23 cellular contexts compared by ENCODE assay signal in genomic region chr21:44261675-44262295, GRCh38. TPM values are rescaled to one million over a fixed set of nuclear protein-coding genes. Genes with fewer than 3 reads are reported as not detected.
"Had no signal": no experiment of that assay in that cellular context is flagged by ENCODE, and none has a peak within 500 bp of the region (broad histone marks: within the 10 kb centered on the region; RNA-seq: fewer than 3 reads in every experiment).

TSS of gene DNMT3L (minus strand) at chr21:44261897. CDS start at chr21:44261259, 638 bp downstream.

- H3K27me3 ChIP-seq: ascending aorta, breast epithelium, tibial nerve had no signal

- DNase-seq: activated CD4-positive, alpha-beta T cell treated with anti-CD3 and anti-CD28 coated beads, Interleukin-2, amount 50 U/mL, for 1 hour; activated CD4-positive, CD25-positive, alpha-beta regulatory T cell treated with anti-CD3 and anti-CD28 coated beads, Interleukin-2, amount 50 U/mL, for 72 hours; activated CD8-positive, alpha-beta memory T cell treated with anti-CD3 and anti-CD28 coated beads, Interleukin-2, amount 50 U/mL, for 4 hours; activated T-cell treated with anti-CD3 and anti-CD28 coated beads, Interleukin-2, amount 50 U/mL, for 4 hours; cortex of kidney; effector CD8-positive, alpha-beta T cell; esophagus squamous epithelium; midbrain; nucleus accumbens; stimulated activated CD4-positive, alpha-beta T cell treated with anti-CD3 and anti-CD28 coated beads, Interleukin-4, amount 100 ng/mL, for 4 hours; stimulated activated naive CD4-positive, alpha-beta T cell; substantia nigra; T1000 had no signal

- H3K4me1 ChIP-seq: ascending aorta, breast epithelium, esophagus squamous epithelium, spleen, tibial nerve had no signal

- H3K36me3 ChIP-seq: ascending aorta, breast epithelium, esophagus squamous epithelium, spleen, tibial nerve had no signal

- H3K9me3 Mint-ChIP-seq: activated naive CD4-positive, alpha-beta T cell treated with anti-CD3 and anti-CD28 coated beads, Interleukin-2, amount 50 U/mL, for 24 hours; activated T-cell treated with anti-CD3 and anti-CD28 coated beads, Interleukin-2, amount 50 U/mL, for 4 hours; nephron had no signal

- H3K4me3 ChIP-seq: ascending aorta, breast epithelium, esophagus squamous epithelium, lung, spleen, tibial nerve had no signal

- H3K27ac Mint-ChIP-seq: activated naive CD4-positive, alpha-beta T cell treated with anti-CD3 and anti-CD28 coated beads, Interleukin-2, amount 50 U/mL, for 24 hours; nephron had no signal

- H3K9me3 ChIP-seq: breast epithelium, esophagus squamous epithelium, spleen had no signal

- ATAC-seq: activated T-cell treated with anti-CD3 and anti-CD28 coated beads, Interleukin-2, amount 50 U/mL, for 4 hours had no signal

- H3K4me3 Mint-ChIP-seq: activated naive CD4-positive, alpha-beta T cell treated with anti-CD3 and anti-CD28 coated beads, Interleukin-2, amount 50 U/mL, for 24 hours; activated T-cell treated with anti-CD3 and anti-CD28 coated beads, Interleukin-2, amount 50 U/mL, for 4 hours; nephron had no signal

- H3K4me1 Mint-ChIP-seq: activated naive CD4-positive, alpha-beta T cell treated with anti-CD3 and anti-CD28 coated beads, Interleukin-2, amount 50 U/mL, for 24 hours; nephron had no signal

- H3K27ac ChIP-seq: ascending aorta, breast epithelium, esophagus squamous epithelium, spleen, tibial nerve had no signal

- H3K27me3 Mint-ChIP-seq: activated naive CD4-positive, alpha-beta T cell treated with anti-CD3 and anti-CD28 coated beads, Interleukin-2, amount 50 U/mL, for 24 hours had no signal

- H3K36me3 Mint-ChIP-seq: activated naive CD4-positive, alpha-beta T cell treated with anti-CD3 and anti-CD28 coated beads, Interleukin-2, amount 50 U/mL, for 24 hours had no signal

RNA-seq across cellular contexts. Expression of gene DNMT3L, which starts in this region (rescaled TPM):
- total RNA-seq: activated T-cell treated with anti-CD3 and anti-CD28 coated beads, Interleukin-2, amount 50 U/mL, for 4 hours; ascending aorta; breast epithelium; esophagus squamous epithelium; lung; renal cortical epithelial cell; spleen; T-helper 1 cell treated with Interleukin-12 subunit alpha and Interleukin-12 subunit beta and Interleukin-4 antibody, amounts not matched to agents 30 ng/mL and 1 ng/mL, for 36 hours; tibial nerve had no signal
- polyA plus RNA-seq: adipose tissue, lung, spleen had no signal
